ENCODE assay signal across 8 cellular contexts in the genomic region with DNA sequence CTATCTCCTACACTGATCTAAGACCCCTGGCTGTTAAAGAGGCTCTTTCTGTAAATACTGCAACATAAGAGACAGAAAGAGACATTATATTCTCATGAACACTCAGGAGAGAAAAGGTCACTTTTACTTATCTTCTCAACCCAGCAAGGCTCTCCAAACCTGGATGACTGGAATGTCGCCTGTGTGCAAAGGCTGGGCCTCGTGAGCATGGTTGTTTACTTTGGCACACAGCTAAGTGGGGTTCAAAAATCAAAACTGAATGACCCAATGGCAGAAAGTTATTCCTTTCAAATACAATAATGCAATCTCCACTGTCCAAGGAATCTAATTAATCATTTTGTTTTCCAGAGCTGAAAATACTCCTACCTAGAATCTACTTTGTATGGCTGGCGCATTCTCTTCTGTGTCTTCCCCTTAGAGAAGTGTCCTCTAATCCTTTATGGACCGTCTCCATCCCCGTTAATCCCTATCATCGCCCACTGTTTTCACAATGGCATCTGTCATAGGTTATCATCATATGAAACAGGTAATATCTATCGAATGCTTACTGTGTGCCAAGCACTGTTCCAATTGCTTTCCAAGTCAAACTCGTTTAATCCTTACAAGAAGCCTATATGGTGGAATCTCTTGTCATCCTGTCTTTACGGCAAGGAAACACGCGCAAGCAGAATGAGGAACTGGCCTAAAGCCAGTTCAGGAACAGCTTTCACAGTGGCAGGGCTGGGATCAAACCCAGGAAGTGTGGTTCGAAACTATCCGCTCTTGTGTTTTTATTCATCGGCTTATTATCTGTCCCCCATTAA. TPM values are rescaled to one million over a fixed set of nuclear protein-coding genes. Genes with fewer than 3 reads are reported as not detected.
DNase-seq lines count a peak whose midpoint lies in the region; ATAC-seq and TF ChIP-seq lines count a peak whose summit lies in the region.

No MANE protein-coding gene starts in this region.

- no peaks in the 10 kb centered on the region for H3K27me3 Mint-ChIP-seq in activated CD8-positive, alpha-beta memory T cell treated with anti-CD3 and anti-CD28 coated beads, Interleukin-2, amount 10 ng/mL, durations not matched to agents 7 days and 5 days

- TF ChIP-seq POLR2A in stomach (IDR thresholded peaks at IDR 0.05) = no peak

- no peak for TF ChIP-seq EP300 in stomach (IDR thresholded peaks at IDR 0.05)

- H3K4me1 ChIP-seq in iPS-20b (ENCODE audit: insufficient read depth, low read length) (peaks cover 10% of the 10 kb centered on the region; the same call in 1 of the 2 replicates), stomach (peaks cover 21 to 41% (median 33%) of the 10 kb centered on the region in 4 donors)

- H3K9me3 ChIP-seq in iPS-20b (ENCODE audit: insufficient read depth, low read depth, low read length) (no peaks in the 10 kb centered on the region), stomach (no peaks in the 10 kb centered on the region)

- H3K4me3 ChIP-seq in iPS-20b (ENCODE audit: low read length) (peak overlapping the region; percentile 95), stomach (peak overlapping the region in 3 of 4 donors; percentile 90 to 99 (median 90))

- TF ChIP-seq CTCF in VCaP (conservative IDR thresholded peaks at IDR 0.05) (no peak), stomach (IDR thresholded peaks at IDR 0.05) (no peak)

- H3K4me1 Mint-ChIP-seq in activated CD8-positive, alpha-beta memory T cell treated with anti-CD3 and anti-CD28 coated beads, Interleukin-2, amount 10 ng/mL, durations not matched to agents 7 days and 5 days = peaks cover 44% of the 10 kb centered on the region

- H3K9me3 Mint-ChIP-seq in activated CD8-positive, alpha-beta memory T cell treated with anti-CD3 and anti-CD28 coated beads, Interleukin-2, amount 10 ng/mL, durations not matched to agents 7 days and 5 days (ENCODE audit: low read depth) = no peaks in the 10 kb centered on the region

- H3K27ac Mint-ChIP-seq in activated CD8-positive, alpha-beta memory T cell treated with anti-CD3 and anti-CD28 coated beads, Interleukin-2, amount 10 ng/mL, durations not matched to agents 7 days and 5 days = peak overlapping the region; percentile 82

- H3K4me3 Mint-ChIP-seq in activated CD8-positive, alpha-beta memory T cell treated with anti-CD3 and anti-CD28 coated beads, Interleukin-2, amount 10 ng/mL, durations not matched to agents 7 days and 5 days = peak overlapping the region; percentile 97

- peak overlapping the region; percentile 82; the same call in 1 of the 2 replicates for H3K9ac ChIP-seq in iPS-20b (ENCODE audit: low read depth, low read length)

- ATAC-seq in activated CD8-positive, alpha-beta memory T cell treated with anti-CD3 and anti-CD28 coated beads, Interleukin-2, amount 10 ng/mL, durations not matched to agents 7 days and 5 days = no peak
- no peak for ATAC-seq in GM19023 (IDR thresholded peaks at IDR 0.05; ENCODE audit: unreplicated experiment)

- H3K27ac ChIP-seq in VCaP (peak overlapping the region; percentile 68), iPS-20b (ENCODE audit: low read length) (no peak overlapping the region), stomach (peak overlapping the region in 1 of 5 donors; percentile 90)

- WGBS in stomach, 5 donors = 35 to 52% (median 41%) methylated on average over 14 of the region's 14 CpGs

- H3K36me3 ChIP-seq in iPS-20b (ENCODE audit: insufficient read depth, low read depth, low read length) = peaks cover 19% of the 10 kb centered on the region
- peaks cover 0 to 20% (median 8%) of the 10 kb centered on the region in 4 donors for H3K36me3 ChIP-seq in stomach

- no peak for DNase-seq in activated CD8-positive, alpha-beta memory T cell treated with anti-CD3 and anti-CD28 coated beads, Interleukin-2, amount 10 ng/mL, durations not matched to agents 7 days and 5 days
- no peak for DNase-seq in activated CD8-positive, alpha-beta memory T cell treated with anti-CD3 and anti-CD28 coated beads, Interleukin-2, amount 50 U/mL, for 4 hours
- no peak for DNase-seq in stomach
- DNase-seq in activated gamma-delta T cell treated with Interleukin-2 at 50 U/mL for 16 hours = no peak
- no peak for DNase-seq in SKM-1 treated with dmso at 0.1 percent for 144 hours (lab: John Stamatoyannopoulos, UW; ENCODE audit: unreplicated experiment)

- no peaks in the 10 kb centered on the region for H3K27me3 ChIP-seq in iPS-20b (ENCODE audit: insufficient read depth, low read length)
- no peaks in the 10 kb centered on the region for H3K27me3 ChIP-seq in stomach

- intact Hi-C loops in stomach (cut with DNase I; ENCODE audit: low total_unique reads) = no loop called here

- peaks cover 30% of the 10 kb centered on the region for H3K36me3 Mint-ChIP-seq in activated CD8-positive, alpha-beta memory T cell treated with anti-CD3 and anti-CD28 coated beads, Interleukin-2, amount 10 ng/mL, durations not matched to agents 7 days and 5 days

- CTCF ChIA-PET in activated CD8-positive, alpha-beta memory T cell treated with anti-CD3 and anti-CD28 coated beads, Interleukin-2, amount 10 ng/mL, durations not matched to agents 7 days and 5 days (lab: Charles Lee) = interaction anchor here (1.9 kb wide), 1 partner anchor 43 kb away, joined by 4 read pairs; no protein-coding TSS in a partner anchor

RNA-seq across cellular contexts. Expression of a gene that starts 1.3 kb away (rescaled TPM):
- total RNA-seq in activated CD8-positive, alpha-beta memory T cell treated with anti-CD3 and anti-CD28 coated beads, Interleukin-2, amount 10 ng/mL, durations not matched to agents 7 days and 5 days = 10 to 100 TPM; 19.0 to 24.6 TPM
- total RNA-seq in stomach = 10 to 100 TPM in 1 of 5 donors, 1 to 10 TPM in 4; 5.1 to 19.7 (median 8.0) TPM
- polyA plus RNA-seq in stomach = 1 to 10 TPM in 1 of 3 donors, under 1 TPM in 2; 0.76 to 1.3 (median 1.00) TPM

RNA-seq across cellular contexts. Expression of a gene that starts 32.9 kb away (rescaled TPM):
- 100 to 1,000 TPM in 1 of 2 experiments, 10 to 100 TPM in 1; 77.2 to 116 TPM for total RNA-seq in activated CD8-positive, alpha-beta memory T cell treated with anti-CD3 and anti-CD28 coated beads, Interleukin-2, amount 10 ng/mL, durations not matched to agents 7 days and 5 days
- total RNA-seq in stomach = 10 to 100 TPM in 2 of 5 donors, 1 to 10 TPM in 2, not detected in 1; 1.7 to 17.0 (median 12.8) TPM
- polyA plus RNA-seq in stomach = under 1 TPM; 0.45 to 0.50 (median 0.46) TPM

RNA-seq across cellular contexts. Expression of a gene that starts 44.4 kb away (rescaled TPM):
- total RNA-seq in activated CD8-positive, alpha-beta memory T cell treated with anti-CD3 and anti-CD28 coated beads, Interleukin-2, amount 10 ng/mL, durations not matched to agents 7 days and 5 days = 10 to 100 TPM; 33.8 to 53.4 TPM
- total RNA-seq in stomach = 100 to 1,000 TPM in 1 of 5 donors, 10 to 100 TPM in 4; 35.2 to 128 (median 43.0) TPM
- 10 to 100 TPM; 10.4 to 25.7 (median 25.0) TPM for polyA plus RNA-seq in stomach

Comparison
In these comparisons a context has a peak if more than half of its experiments do, and no peak if none do; other contexts are left out.
1. RNA of a gene that starts 32.9 kb away (total RNA-seq): 77.2 to 116 TPM in activated CD8-positive, alpha-beta memory T cell treated with anti-CD3 and anti-CD28 coated beads, Interleukin-2, amount 10 ng/mL, durations not matched to agents 7 days and 5 days; 1.7 to 17.0 TPM in stomach; every median in the first group is over 4 times any median in the second.